In genomic region chr19:18000981-18001836, GRCh38 we compare ENCODE assay signal across 7 cellular contexts. TPM values are rescaled to one million over a fixed set of nuclear protein-coding genes. Genes with fewer than 3 reads are reported as not detected.
DNase-seq lines count a peak whose midpoint lies in the region; ATAC-seq and TF ChIP-seq lines count a peak whose summit lies in the region.

No MANE protein-coding gene starts in this region.

- TF ChIP-seq RAD21 in liver (IDR thresholded peaks at IDR 0.05): no peak

- H3K27ac ChIP-seq in liver (ENCODE audit: low read depth in 1 of 2, low read length in 2 of 2): peak overlapping the region; percentile 18 to 60

- POLR2A ChIA-PET in activated CD4-positive, alpha-beta T cell treated with anti-CD3 and anti-CD28 coated beads, Interleukin-2, amount 10 ng/mL, durations not matched to agents 7 days and 5 days (lab: Charles Lee): interaction anchor here (0.6 kb wide), 1 partner anchor 125 kb away, joined by 5 read pairs; no protein-coding TSS in a partner anchor

- peaks cover 2% of the 10 kb centered on the region for H3K27me3 Mint-ChIP-seq in activated CD4-positive, alpha-beta T cell treated with anti-CD3 and anti-CD28 coated beads, Interleukin-2, amount 10 ng/mL, durations not matched to agents 7 days and 5 days
- peaks cover 3% of the 10 kb centered on the region for H3K27me3 Mint-ChIP-seq in dendritic cell treated with granulocyte-macrophage colony-stimulating factor and Interleukin-4, amounts not matched to agents 40 ng/mL and 50 ng/mL, for 4 days

- H3K36me3 ChIP-seq in liver (ENCODE audit: control insufficient read depth in 4 of 4, insufficient read depth in 3 of 4, low read depth in 1 of 4, low read length in 3 of 4): no peaks in the 10 kb centered on the region

- CTCF ChIA-PET in activated CD4-positive, alpha-beta T cell treated with anti-CD3 and anti-CD28 coated beads, Interleukin-2, amount 10 ng/mL, durations not matched to agents 7 days and 5 days (lab: Charles Lee): interaction anchor here (0.6 to 2.1 kb wide), 9 partner anchors 13 to 150 kb away, joined by 3 to 14 read pairs (median 5); partner anchors contain the start of genes CCDC124 and RPL18A

- H3K4me3 Mint-ChIP-seq in activated CD4-positive, alpha-beta T cell treated with anti-CD3 and anti-CD28 coated beads, Interleukin-2, amount 10 ng/mL, durations not matched to agents 7 days and 5 days: peak overlapping the region; percentile 90
- peak overlapping the region; percentile 89 for H3K4me3 Mint-ChIP-seq in dendritic cell treated with granulocyte-macrophage colony-stimulating factor and Interleukin-4, amounts not matched to agents 40 ng/mL and 50 ng/mL, for 4 days

- peaks cover 10% of the 10 kb centered on the region for H3K36me3 Mint-ChIP-seq in activated CD4-positive, alpha-beta T cell treated with anti-CD3 and anti-CD28 coated beads, Interleukin-2, amount 10 ng/mL, durations not matched to agents 7 days and 5 days (ENCODE audit: low read depth)
- H3K36me3 Mint-ChIP-seq in dendritic cell treated with granulocyte-macrophage colony-stimulating factor and Interleukin-4, amounts not matched to agents 40 ng/mL and 50 ng/mL, for 4 days (ENCODE audit: low read depth): peaks cover 44% of the 10 kb centered on the region

- intact Hi-C loops in dendritic cell treated with granulocyte-macrophage colony-stimulating factor and Interleukin-4, amounts not matched to agents 40 ng/mL and 50 ng/mL, for 4 days (cut with micrococcal nuclease): loop anchor here (10.0 kb wide), 1 partner anchor 174 kb away; the partner anchor contains the start of gene IFI30

- H3K9me3 ChIP-seq in liver (ENCODE audit: control insufficient read depth in 4 of 4, low read length in 3 of 4): no peaks in the 10 kb centered on the region

- DNase-seq in NCI-H446 (lab: John Stamatoyannopoulos, UW): peak; percentile 43 to 87
- DNase-seq in activated CD4-positive, alpha-beta T cell treated with anti-CD3 and anti-CD28 coated beads, Interleukin-2, amount 10 ng/mL, durations not matched to agents 7 days and 5 days: peak; percentile 92
- DNase-seq in stimulated activated CD4-positive, alpha-beta T cell treated with anti-CD3 and anti-CD28 coated beads, Interleukin-4, amount 100 ng/mL, for 4 hours: peak; percentile 82 to 88

- peak overlapping the region; percentile 100 for H3K27ac Mint-ChIP-seq in activated CD4-positive, alpha-beta T cell treated with anti-CD3 and anti-CD28 coated beads, Interleukin-2, amount 10 ng/mL, durations not matched to agents 7 days and 5 days
- peak overlapping the region; percentile 91 for H3K27ac Mint-ChIP-seq in dendritic cell treated with granulocyte-macrophage colony-stimulating factor and Interleukin-4, amounts not matched to agents 40 ng/mL and 50 ng/mL, for 4 days

- peak; percentile 78 for TF ChIP-seq POLR2A in GM15510 (IDR thresholded peaks at IDR 0.05; ENCODE audit: borderline replicate concordance, extremely low read depth, insufficient read length)

- peak; percentile 73 for ATAC-seq in HG02970 (IDR thresholded peaks at IDR 0.05; ENCODE audit: low FRiP score, unreplicated experiment)

- peak overlapping the region; percentile 39 to 59 for H3K9ac ChIP-seq in liver (ENCODE audit: low read depth in 1 of 2, low read length in 2 of 2)

- no peaks in the 10 kb centered on the region for H3K27me3 ChIP-seq in liver (ENCODE audit: control insufficient read depth in 4 of 4, insufficient read depth in 4 of 4, low read length in 3 of 4)

- TF ChIP-seq CTCF in liver (IDR thresholded peaks at IDR 0.05; ENCODE audit: low read depth, low read length, missing input control): no peak

- H3K4me3 ChIP-seq in liver (ENCODE audit: low read depth in 1 of 3, low read length in 3 of 3): peak overlapping the region; percentile 29 to 82 (median 45)

- peaks cover 4 to 13% (median 8%) of the 10 kb centered on the region in 4 donors for H3K4me1 ChIP-seq in liver (ENCODE audit: control insufficient read depth in 4 of 4, insufficient read depth in 4 of 4, low read length in 3 of 4)

- no peaks in the 10 kb centered on the region for H3K9me3 Mint-ChIP-seq in activated CD4-positive, alpha-beta T cell treated with anti-CD3 and anti-CD28 coated beads, Interleukin-2, amount 10 ng/mL, durations not matched to agents 7 days and 5 days
- no peaks in the 10 kb centered on the region for H3K9me3 Mint-ChIP-seq in dendritic cell treated with granulocyte-macrophage colony-stimulating factor and Interleukin-4, amounts not matched to agents 40 ng/mL and 50 ng/mL, for 4 days

- H3K4me1 Mint-ChIP-seq in activated CD4-positive, alpha-beta T cell treated with anti-CD3 and anti-CD28 coated beads, Interleukin-2, amount 10 ng/mL, durations not matched to agents 7 days and 5 days: peaks cover 39% of the 10 kb centered on the region
- peaks cover 63% of the 10 kb centered on the region for H3K4me1 Mint-ChIP-seq in dendritic cell treated with granulocyte-macrophage colony-stimulating factor and Interleukin-4, amounts not matched to agents 40 ng/mL and 50 ng/mL, for 4 days (ENCODE audit: low read depth)

- 1% methylated on average over 104 of the region's 104 CpGs for WGBS in liver

TF ChIP-seq in liver, 16 proteins besides CTCF, POLR2A, EP300 and RAD21:
- TF ChIP-seq NR2F2 (IDR thresholded peaks at IDR 0.05): peak; percentile 11
- no peak for TF ChIP-seq TAF1 (conservative IDR thresholded peaks at IDR 0.05)
- TF ChIP-seq ZBTB33 (IDR thresholded peaks at IDR 0.05): no peak
- no peak for TF ChIP-seq MAX (IDR thresholded peaks at IDR 0.05)
- TF ChIP-seq GABPA (IDR thresholded peaks at IDR 0.05 in 1 of 2, conservative IDR thresholded peaks at IDR 0.05 in 1 of 2): peak in 1 of 2 donors; percentile 24

RNA-seq across cellular contexts. Expression of gene ARRDC2, which starts 6.8 kb away (rescaled TPM):
- 10 to 100 TPM; 40.1 to 51.1 TPM for total RNA-seq in activated CD4-positive, alpha-beta T cell treated with anti-CD3 and anti-CD28 coated beads, Interleukin-2, amount 10 ng/mL, durations not matched to agents 7 days and 5 days
- 10 to 100 TPM in 1 of 2 donors, 1 to 10 TPM in 1; 7.6 to 32.3 TPM for total RNA-seq in liver
- polyA plus RNA-seq in liver: 1 to 10 TPM; 2.7 to 5.3 TPM

RNA-seq across cellular contexts. Expression of gene KCNN1, which starts 34.3 kb away (rescaled TPM):
- total RNA-seq in activated CD4-positive, alpha-beta T cell treated with anti-CD3 and anti-CD28 coated beads, Interleukin-2, amount 10 ng/mL, durations not matched to agents 7 days and 5 days: not detected
- total RNA-seq in liver: under 1 TPM; 0.05 to 0.08 TPM
- under 1 TPM in 1 of 2 donors, not detected in 1; 0.05 TPM for polyA plus RNA-seq in liver

Comparison
In these comparisons a context has a peak if more than half of its experiments do, and no peak if none do; other contexts are left out.
1. Peak in every context shown above with its lines: DNase-seq, ATAC-seq, H3K4me3 ChIP-seq and H3K27ac ChIP-seq.